ENCODE assay signal across 1 cellular context in genomic region chr7:6578114-6579084, GRCh38.
TF ChIP-seq lines count a peak whose summit lies in the region.

No MANE protein-coding gene starts in this region.

TF ChIP-seq in HepG2, 621 proteins besides CTCF, POLR2A, EP300 and RAD21 (continued from another document and continues in another):
- peak; percentile 61; the same call in 1 of the 2 replicates for TF ChIP-seq HNF1A (IDR thresholded peaks at IDR 0.05; ENCODE audit: low read depth)
- TF ChIP-seq HNF1A (CRISPR knock-in tag; IDR thresholded peaks at IDR 0.05; ENCODE audit: borderline replicate concordance) = peak; percentile 82; the same call in 1 of the 2 replicates
- TF ChIP-seq MXI1 (IDR thresholded peaks at IDR 0.05; ENCODE audit: borderline replicate concordance, low read depth, low read length) = peak; percentile 40; the same call in 1 of the 3 replicates
- no peak for TF ChIP-seq SMAD9 (CRISPR knock-in tag; IDR thresholded peaks at IDR 0.05)
- peak; percentile 30; the same call in 1 of the 2 replicates for TF ChIP-seq YEATS2 (CRISPR knock-in tag; IDR thresholded peaks at IDR 0.05; ENCODE audit: borderline replicate concordance)
- TF ChIP-seq KDM4B (CRISPR knock-in tag; IDR thresholded peaks at IDR 0.05) = 0 out of 2 replicates have a peak, but pooled peaks have one; percentile 59
- peak; percentile 63; the same call in 1 of the 2 replicates for TF ChIP-seq MLX (CRISPR knock-in tag; IDR thresholded peaks at IDR 0.05)
- TF ChIP-seq PITX1 (CRISPR knock-in tag; IDR thresholded peaks at IDR 0.05) = peak; percentile 81
- peak; percentile 77 for TF ChIP-seq ARID3A (IDR thresholded peaks at IDR 0.05; ENCODE audit: low read depth, low read length)
- TF ChIP-seq KDM5A (IDR thresholded peaks at IDR 0.05; ENCODE audit: borderline replicate concordance, low read length) = no peak
- TF ChIP-seq IKZF5 (CRISPR knock-in tag; IDR thresholded peaks at IDR 0.05) = peak; percentile 47
- TF ChIP-seq KAT2B (IDR thresholded peaks at IDR 0.05; ENCODE audit: borderline replicate concordance, low read depth, low read length) = no peak
- TF ChIP-seq ELF3 (CRISPR knock-in tag; IDR thresholded peaks at IDR 0.05) = peak; percentile 84
- peak; percentile 85 for TF ChIP-seq HMG20B (CRISPR knock-in tag; conservative IDR thresholded peaks at IDR 0.05)
- TF ChIP-seq ELK4 (CRISPR knock-in tag; IDR thresholded peaks at IDR 0.05; ENCODE audit: borderline replicate concordance) = no peak
- TF ChIP-seq DPF2 (CRISPR knock-in tag; IDR thresholded peaks at IDR 0.05; ENCODE audit: borderline replicate concordance, low read depth) = peak; percentile 82; the same call in 1 of the 2 replicates
- peak; percentile 54; the same call in 1 of the 2 replicates for TF ChIP-seq ESRRA (CRISPR knock-in tag; IDR thresholded peaks at IDR 0.05; ENCODE audit: low read depth)
- no peak for TF ChIP-seq HNRNPLL (IDR thresholded peaks at IDR 0.05; ENCODE audit: low read depth, low read length, poor library complexity, severe bottlenecking)
- peak; percentile 67; the same call in 1 of the 2 replicates for TF ChIP-seq ZSCAN21 (CRISPR knock-in tag; IDR thresholded peaks at IDR 0.05; ENCODE audit: borderline replicate concordance)
- TF ChIP-seq SNRNP70 (IDR thresholded peaks at IDR 0.05; ENCODE audit: low read depth, low read length) = no peak
- peak; percentile 63 for TF ChIP-seq ZNF331 (CRISPR knock-in tag; IDR thresholded peaks at IDR 0.05)
- peak; percentile 93 for TF ChIP-seq RARA (CRISPR knock-in tag; IDR thresholded peaks at IDR 0.05)
- TF ChIP-seq MEIS2 (CRISPR knock-in tag; IDR thresholded peaks at IDR 0.05) = 0 out of 2 replicates have a peak, but pooled peaks have one; percentile 15
- TF ChIP-seq MED8 (CRISPR knock-in tag; IDR thresholded peaks at IDR 0.05; ENCODE audit: insufficient replicate concordance) = peak; percentile 77
- TF ChIP-seq TCF12 (IDR thresholded peaks at IDR 0.05) = no peak
- TF ChIP-seq TCF12 (CRISPR knock-in tag; IDR thresholded peaks at IDR 0.05) = no peak
- TF ChIP-seq SP5 (CRISPR knock-in tag; IDR thresholded peaks at IDR 0.05; ENCODE audit: borderline replicate concordance, low read depth) = peak; percentile 80
- peak; percentile 77 for TF ChIP-seq CREM (IDR thresholded peaks at IDR 0.05)
- no peak for TF ChIP-seq CREM (CRISPR knock-in tag; IDR thresholded peaks at IDR 0.05)
- peak; percentile 51; the same call in 1 of the 2 replicates for TF ChIP-seq PATZ1 (CRISPR knock-in tag; IDR thresholded peaks at IDR 0.05)
- TF ChIP-seq ZBTB34 (CRISPR knock-in tag; IDR thresholded peaks at IDR 0.05) = peak; percentile 92
- TF ChIP-seq E2F2 (CRISPR knock-in tag; IDR thresholded peaks at IDR 0.05; ENCODE audit: borderline replicate concordance) = no peak
- peak; percentile 66; the same call in 1 of the 2 replicates for TF ChIP-seq SKIL (CRISPR knock-in tag; IDR thresholded peaks at IDR 0.05; ENCODE audit: borderline replicate concordance)
- TF ChIP-seq TEAD3 (CRISPR knock-in tag; optimal IDR thresholded peaks at IDR 0.05; ENCODE audit: borderline replicate concordance) = peak; percentile 85
- TF ChIP-seq ARID5B (CRISPR knock-in tag; IDR thresholded peaks at IDR 0.05) = peak; percentile 87; the same call in 1 of the 2 replicates
- TF ChIP-seq ERF (CRISPR knock-in tag; IDR thresholded peaks at IDR 0.05) = peak; percentile 89
- no peak for TF ChIP-seq MAFG (CRISPR knock-in tag; IDR thresholded peaks at IDR 0.05)
- TF ChIP-seq NFIC (IDR thresholded peaks at IDR 0.05; ENCODE audit: low read length) = peak; percentile 82; the same call in 1 of the 2 replicates
- peak; percentile 47; the same call in 1 of the 2 replicates for TF ChIP-seq CREB1 (IDR thresholded peaks at IDR 0.05)
- TF ChIP-seq CREB1 (CRISPR knock-in tag; IDR thresholded peaks at IDR 0.05) = peak; percentile 71
- 0 out of 2 replicates have a peak, but pooled peaks have one; percentile 11 for TF ChIP-seq ZNF350 (CRISPR knock-in tag; IDR thresholded peaks at IDR 0.05; ENCODE audit: borderline replicate concordance, low read depth)
